ENCODE assay signal across 15 cellular contexts in the genomic region with DNA sequence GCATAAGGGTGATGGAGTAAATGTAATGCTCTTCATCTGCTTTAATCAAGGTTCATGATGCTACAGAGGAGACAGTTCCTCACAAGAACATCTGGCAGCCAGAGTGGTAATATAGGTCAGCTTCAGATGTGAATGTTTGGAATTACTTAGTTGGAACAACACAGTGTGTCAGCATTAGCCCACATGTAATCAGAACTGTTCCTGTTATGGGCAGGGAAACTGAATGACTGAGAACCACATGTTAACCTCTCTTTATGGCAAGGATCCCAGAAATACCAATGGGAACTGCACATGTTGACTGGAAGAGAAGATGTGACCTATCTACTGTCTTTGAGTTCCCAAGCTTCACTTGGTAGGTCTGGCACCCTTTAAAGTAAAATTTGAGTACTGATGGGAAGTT.
DNase-seq lines count a peak whose midpoint lies in the region; ATAC-seq and TF ChIP-seq lines count a peak whose summit lies in the region.
"Had no signal": no experiment of that assay in that cellular context is flagged by ENCODE, and none has a peak within 500 bp of the region (broad histone marks: within the 10 kb centered on the region; RNA-seq: fewer than 3 reads in every experiment).

No MANE protein-coding gene starts in this region.

- dilution Hi-C loops in IMR-90 (cut with HindIII; ENCODE audit: low sequenced_read_pairs, unreplicated experiment) = no loop called here

- H3K9me3 Mint-ChIP-seq in GM23338 = no peaks in the 10 kb centered on the region
- H3K9me3 Mint-ChIP-seq: activated CD4-positive, alpha-beta T cell treated with anti-CD3 and anti-CD28 coated beads, Interleukin-2, amount 10 ng/mL, durations not matched to agents 7 days and 5 days had no signal

- no peaks in the 10 kb centered on the region for H3F3A ChIP-seq in GM23338 (replicated peaks; ENCODE audit: low read depth)

- no peak overlapping the region for H3K4me3 Mint-ChIP-seq in GM23338
- H3K4me3 Mint-ChIP-seq: activated CD4-positive, alpha-beta T cell treated with anti-CD3 and anti-CD28 coated beads, Interleukin-2, amount 10 ng/mL, durations not matched to agents 7 days and 5 days; CD8-positive, alpha-beta memory T cell; stimulated activated naive CD8-positive, alpha-beta T cell treated with anti-CD3 and anti-CD28 coated beads, Interleukin-15, Interleukin-2, amounts not matched to agents 100 ng/mL and 50 ng/mL, for 24 hours had no signal

- no peak overlapping the region for H3K23ac ChIP-seq in IMR-90 (ENCODE audit: low read depth, low read length)

- H3K27ac Mint-ChIP-seq in GM23338 = no peak overlapping the region
- H3K27ac Mint-ChIP-seq: activated CD4-positive, alpha-beta T cell treated with anti-CD3 and anti-CD28 coated beads, Interleukin-2, amount 10 ng/mL, durations not matched to agents 7 days and 5 days; activated T-helper 2 cell treated with anti-CD3 and anti-CD28 coated beads, Interferon-gamma antibody, Interleukin-2, Interleukin-4, amounts not matched to agents 10 μg/mL and 5 μg/mL and 100 μg/mL, durations not matched to agents 14 hours and 24 hours and 36 hours; CD8-positive, alpha-beta memory T cell; stimulated activated naive CD8-positive, alpha-beta T cell treated with anti-CD3 and anti-CD28 coated beads, Interleukin-15, Interleukin-2, amounts not matched to agents 100 ng/mL and 50 ng/mL, for 24 hours had no signal

- H3K14ac ChIP-seq in IMR-90 (replicated peaks; ENCODE audit: low read depth, low read length) = no peak overlapping the region

- TF ChIP-seq CTCF in AG10803 (conservative IDR thresholded peaks at IDR 0.05; ENCODE audit: low read length) = no peak
- TF ChIP-seq CTCF in IMR-90 (conservative IDR thresholded peaks at IDR 0.05; ENCODE audit: low read depth, low read length) = no peak
- TF ChIP-seq CTCF in cardiac fibroblast (IDR thresholded peaks at IDR 0.05; ENCODE audit: low read depth, low read length) = no peak
- no peak for TF ChIP-seq CTCF in GM23338 (conservative IDR thresholded peaks at IDR 0.05; ENCODE audit: low read depth in 2 of 2)

- H2AK5ac ChIP-seq in IMR-90 (ENCODE audit: low read depth, low read length) = no peak overlapping the region

- no peak overlapping the region for H2BK5ac ChIP-seq in IMR-90 (ENCODE audit: low read depth, low read length, poor library complexity, severe bottlenecking)

- no peak overlapping the region for H3K56ac ChIP-seq in IMR-90 (ENCODE audit: extremely low read depth, insufficient read depth, low read length)

- no peaks in the 10 kb centered on the region for H3K79me2 ChIP-seq in GM23338 (replicated peaks; ENCODE audit: insufficient read depth)

- H3K27me3 ChIP-seq in IMR-90 (ENCODE audit: control insufficient read depth, insufficient read depth, low read length) (no peaks in the 10 kb centered on the region), GM23338 (ENCODE audit: insufficient read depth) (no peaks in the 10 kb centered on the region)

- no peak overlapping the region for H3K9ac ChIP-seq in IMR-90 (ENCODE audit: low read depth, low read length)

- in situ Hi-C loops in IMR-90 (cut with MboI; ENCODE audit: low sequenced_read_pairs) (loop anchor here (10.0 to 25.0 kb wide), 2 partner anchors 63 to 216 kb away; no protein-coding TSS in a partner anchor), KBM-7 (cut with MboI; ENCODE audit: low pct_unique_long_range_greater_than_20kb, low sequenced_read_pairs) (no loop called here)

- no peak overlapping the region for H2BK20ac ChIP-seq in IMR-90 (ENCODE audit: low read depth, low read length)

- no peak overlapping the region for H3K18ac ChIP-seq in IMR-90 (ENCODE audit: low read depth, low read length)

- H2AFZ ChIP-seq in IMR-90 (replicated peaks; ENCODE audit: low read length, poor library complexity) (no peak overlapping the region), GM23338 (no peak overlapping the region)

- peak; percentile 100 for ATAC-seq in IMR-90 (ENCODE audit: low read depth)
- ATAC-seq in GM19035 (IDR thresholded peaks at IDR 0.05; ENCODE audit: unreplicated experiment) = no peak
- no peak for ATAC-seq in GM23338

- no peak overlapping the region for H2AK9ac ChIP-seq in IMR-90 (replicated peaks; ENCODE audit: low read depth, low read length, poor library complexity)

- 0 out of 2 replicates have a peak, but pooled peaks cover 3% of the 10 kb centered on the region for H3K9me2 ChIP-seq in GM23338 (ENCODE audit: insufficient read depth)

- DNase-seq in AG10803 (ENCODE audit: low read depth) (peak; percentile 98), IMR-90 (peak; percentile 97), cardiac fibroblast (ENCODE audit: low read depth in 2 of 2) (peak; percentile 90 to 96), kidney tubule cell (ENCODE audit: low spot score) (peak; percentile 40), GM23338 (ENCODE audit: low spot score) (no peak), KBM-7 (no peak), NCI-H128 (lab: John Stamatoyannopoulos, UW; ENCODE audit: unreplicated experiment) (no peak)
- DNase-seq: activated CD4-positive, alpha-beta T cell treated with anti-CD3 and anti-CD28 coated beads, Interleukin-2, amount 10 ng/mL, durations not matched to agents 7 days and 5 days; CD8-positive, alpha-beta memory T cell; NCI-H187 treated with DMSO at 0.1 percent for 48 hours; stimulated activated CD4-positive, alpha-beta T cell treated with anti-CD3 and anti-CD28 coated beads, Interleukin-4, amount 100 ng/mL, for 1 hour had no signal

- TF ChIP-seq POLR2A in IMR-90 (IDR thresholded peaks at IDR 0.05; ENCODE audit: low read depth, low read length) = no peak

- H4K20me1 ChIP-seq in IMR-90 (ENCODE audit: insufficient read depth, low read length) (no peaks in the 10 kb centered on the region), GM23338 (replicated peaks; ENCODE audit: insufficient read depth) (no peaks in the 10 kb centered on the region)

- H4K5ac ChIP-seq in IMR-90 (ENCODE audit: low read depth, low read length) = no peak overlapping the region

- no peaks in the 10 kb centered on the region for H3K79me1 ChIP-seq in IMR-90 (ENCODE audit: low read depth in 1 of 2, low read length in 2 of 2)

- no peak overlapping the region for H3K4ac ChIP-seq in IMR-90 (ENCODE audit: low read depth, low read length)

- CTCF ChIA-PET in IMR-90 (lab: Yijun Ruan, JAX) = no interaction called here

- no peak overlapping the region for H4K91ac ChIP-seq in IMR-90 (ENCODE audit: insufficient read depth, low read depth, low read length)

- no peaks in the 10 kb centered on the region for H3K36me3 Mint-ChIP-seq in GM23338 (ENCODE audit: low read depth)
- H3K36me3 Mint-ChIP-seq: CD8-positive, alpha-beta memory T cell had no signal

- H3K36me3 ChIP-seq in IMR-90 (ENCODE audit: control insufficient read depth, insufficient read depth, low read length) (no peaks in the 10 kb centered on the region), GM23338 (ENCODE audit: insufficient read depth) (no peaks in the 10 kb centered on the region)

- no peaks in the 10 kb centered on the region for H3K9me1 ChIP-seq in IMR-90 (ENCODE audit: insufficient read depth, low read length)

- POLR2A ChIA-PET in IMR-90 (lab: Charles Lee; ENCODE audit: unreplicated experiment) = no interaction called here

- H3K4me3 ChIP-seq in AG10803 (ENCODE audit: low read length) (no peak overlapping the region), IMR-90 (ENCODE audit: insufficient read depth, low read depth, low read length) (no peak overlapping the region), cardiac fibroblast (replicated peaks in 1 of 2; ENCODE audit: low read depth in 2 of 2, low read length in 2 of 2) (no peak overlapping the region), GM23338 (no peak overlapping the region)
- H3K4me3 ChIP-seq: lung had no signal

- H3K4me2 ChIP-seq in IMR-90 (ENCODE audit: low read depth, low read length) (no peak overlapping the region), GM23338 (no peak overlapping the region)

- BruUV-seq in IMR-90 (replicated peaks; lab: Mats Ljungman, UMichigan) = no TSS peak

- TF ChIP-seq RAD21 in IMR-90 (IDR thresholded peaks at IDR 0.05; ENCODE audit: low read length) = no peak

- H3K9me3 ChIP-seq in IMR-90 (ENCODE audit: control insufficient read depth, insufficient read depth, low read length) = no peaks in the 10 kb centered on the region

- no peaks in the 10 kb centered on the region for H3K27me3 Mint-ChIP-seq in GM23338 (ENCODE audit: insufficient read depth, low read depth, poor library complexity)
- H3K27me3 Mint-ChIP-seq: activated CD4-positive, alpha-beta T cell treated with anti-CD3 and anti-CD28 coated beads, Interleukin-2, amount 10 ng/mL, durations not matched to agents 7 days and 5 days; stimulated activated naive CD8-positive, alpha-beta T cell treated with anti-CD3 and anti-CD28 coated beads, Interleukin-15, Interleukin-2, amounts not matched to agents 100 ng/mL and 50 ng/mL, for 24 hours had no signal

- H2BK120ac ChIP-seq in IMR-90 (ENCODE audit: low read depth, low read length) = no peak overlapping the region

- no peak overlapping the region for H4K8ac ChIP-seq in IMR-90 (ENCODE audit: low read depth in 2 of 2, low read length in 2 of 2)

- H3K4me1 ChIP-seq in IMR-90 (ENCODE audit: control insufficient read depth, insufficient read depth, low read length) (no peaks in the 10 kb centered on the region), GM23338 (ENCODE audit: insufficient read depth) (no peaks in the 10 kb centered on the region)

- H3K27ac ChIP-seq in IMR-90 (ENCODE audit: insufficient read depth, low read length) = no peak overlapping the region
- H3K27ac ChIP-seq in GM23338 (ENCODE audit: low read depth) = no peak overlapping the region

- no peak overlapping the region for H2BK15ac ChIP-seq in IMR-90 (ENCODE audit: low read depth, low read length)

- intact Hi-C loops in IMR-90 (cut with micrococcal nuclease) = no loop called here

- no peaks in the 10 kb centered on the region for H3K4me1 Mint-ChIP-seq in GM23338
- H3K4me1 Mint-ChIP-seq: activated CD4-positive, alpha-beta T cell treated with anti-CD3 and anti-CD28 coated beads, Interleukin-2, amount 10 ng/mL, durations not matched to agents 7 days and 5 days had no signal

TF ChIP-seq in IMR-90, 13 proteins besides CTCF, POLR2A, EP300 and RAD21 (continues in another document):
- TF ChIP-seq MXI1 (IDR thresholded peaks at IDR 0.05; ENCODE audit: borderline replicate concordance, low read depth, low read length) (peak; percentile 61; the same call in 1 of the 2 replicates), SMC3 (IDR thresholded peaks at IDR 0.05; ENCODE audit: low read depth, low read length) (no peak)

TF ChIP-seq in GM23338, 12 proteins besides CTCF, POLR2A, EP300 and RAD21 (continues in another document):
- TF ChIP-seq CREB1 (CRISPR knock-in tag; IDR thresholded peaks at IDR 0.05; ENCODE audit: low read depth) (no peak), ZNF331 (CRISPR knock-in tag; IDR thresholded peaks at IDR 0.05; ENCODE audit: low read depth) (no peak), NANOG (IDR thresholded peaks at IDR 0.05; ENCODE audit: borderline replicate concordance) (no peak), POLR2AphosphoS5 (IDR thresholded peaks at IDR 0.05; ENCODE audit: low read depth) (no peak), JUNB (IDR thresholded peaks at IDR 0.05; ENCODE audit: unreplicated experiment) (no peak), ZNF114 (CRISPR knock-in tag; IDR thresholded peaks at IDR 0.05) (no peak)

Comparison
In these comparisons a context has a peak if more than half of its experiments do, and no peak if none do; other contexts are left out.
1. DNase-seq: peak in AG10803 (single experiment), IMR-90 (single experiment), cardiac fibroblast (2 of 2) and kidney tubule cell (single experiment); none in GM23338 (single experiment), KBM-7 (single experiment) and NCI-H128 (single experiment).